26 cellular contexts compared by ENCODE assay signal in the genomic region with DNA sequence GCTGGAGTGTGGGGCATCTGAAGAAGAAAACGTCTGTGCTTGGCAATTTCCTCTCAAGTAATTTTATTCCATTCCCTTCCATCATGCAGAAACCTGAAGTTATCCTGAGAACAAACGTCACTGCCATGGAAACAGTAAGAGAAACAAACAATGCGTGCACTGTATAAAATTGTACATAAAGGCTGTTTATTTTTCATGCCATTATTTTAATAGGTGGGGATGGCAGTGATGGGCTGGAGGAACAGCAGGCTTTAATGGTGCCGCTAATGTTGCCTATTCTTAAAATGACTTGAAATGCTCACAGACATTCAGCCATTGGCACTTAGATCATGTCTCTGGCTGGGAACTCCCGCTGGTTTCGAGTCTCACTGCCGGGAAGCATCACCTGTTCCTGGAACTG. TPM values are rescaled to one million over a fixed set of nuclear protein-coding genes. Genes with fewer than 3 reads are reported as not detected.
DNase-seq lines count a peak whose midpoint lies in the region; ATAC-seq and FAIRE-seq lines count a peak whose summit lies in the region.
"Had no signal": no experiment of that assay in that cellular context is flagged by ENCODE, and none has a peak within 500 bp of the region (broad histone marks: within the 10 kb centered on the region; RNA-seq: fewer than 3 reads in every experiment).

No MANE protein-coding gene starts in this region.

- ATAC-seq in HG02571 (IDR thresholded peaks at IDR 0.05; ENCODE audit: unreplicated experiment) (no peak), GM21423 (IDR thresholded peaks at IDR 0.05; ENCODE audit: unreplicated experiment) (no peak), left ventricle myocardium superior (no peak)
- ATAC-seq: Right ventricle myocardium inferior, SK-N-SH treated with all-trans-retinoic acid at 6 μM for 48 hours had no signal

- FAIRE-seq in urothelium cell line (lab: Jason Lieb, UNC): peak; percentile 80

- intact Hi-C loops in left ventricle myocardium superior (cut with micrococcal nuclease): no loop called here

- DNase-seq in NCI-H1417 (lab: John Stamatoyannopoulos, UW) (peak in 2 of 3 experiments; percentile 37 to 74), NCI-H1417 treated with DMSO at 0.1 percent for 48 hours (lab: John Stamatoyannopoulos, UW) (no peak), NCI-H2081 treated with DMSO at 0.1 percent for 48 hours (lab: John Stamatoyannopoulos, UW) (peak; percentile 47), NCI-H69 (lab: John Stamatoyannopoulos, UW) (peak; percentile 88), urothelium cell line (ENCODE audit: low spot score) (no peak), left ventricle myocardium superior (no peak)
- DNase-seq: 8988T; ACHN; BE2C; Calu3; CD8-positive, alpha-beta memory T cell; GOT3; NCI-H1048; NCI-H1694; NCI-H2029 treated with DMSO at 0.1 percent for 48 hours; NCI-H226; NCI-H510A; NCI-H774; PC-9; SJCRH30; T-helper 2 cell had no signal

RNA-seq across cellular contexts. Expression of gene SEZ6L, which starts 7.5 kb away (rescaled TPM):
- total RNA-seq in left ventricle myocardium superior: 0.37 TPM
- total RNA-seq: Calu3; CD8-positive, alpha-beta memory T cell; PC-9; RPMI7951 had no signal

Comparison
In these comparisons a context has a peak if more than half of its experiments do, and no peak if none do; other contexts are left out.
1. DNase-seq: peak in NCI-H1417 (2 of 3), NCI-H2081 treated with DMSO at 0.1 percent for 48 hours (single experiment) and NCI-H69 (single experiment); none in NCI-H1417 treated with DMSO at 0.1 percent for 48 hours (single experiment), urothelium cell line (single experiment) and left ventricle myocardium superior (single experiment).